24 cellular contexts compared by ENCODE assay signal in genomic region chr3:53152316-53152715, GRCh38. TPM values are rescaled to one million over a fixed set of nuclear protein-coding genes. Genes with fewer than 3 reads are reported as not detected.
DNase-seq lines count a peak whose midpoint lies in the region; ATAC-seq and TF ChIP-seq lines count a peak whose summit lies in the region.
"Had no signal": no experiment of that assay in that cellular context is flagged by ENCODE, and none has a peak within 500 bp of the region (broad histone marks: within the 10 kb centered on the region; RNA-seq: fewer than 3 reads in every experiment).

No MANE protein-coding gene starts in this region.

- TF ChIP-seq CTCF in C4-2B (conservative IDR thresholded peaks at IDR 0.05) (no peak), neural crest cell (conservative IDR thresholded peaks at IDR 0.05) (no peak)

- H3K36me3 ChIP-seq in naive thymus-derived CD4-positive, alpha-beta T cell (ENCODE audit: control insufficient read depth in 2 of 3, insufficient read depth in 3 of 3, low read length in 3 of 3), result no peaks in the 10 kb centered on the region
- H3K36me3 ChIP-seq: BLaER1, HAP-1 had no signal

- peak overlapping the region; percentile 94 for H3K27ac ChIP-seq in C4-2B
- H3K27ac ChIP-seq in naive thymus-derived CD4-positive, alpha-beta T cell (ENCODE audit: low read depth, low read length), result no peak overlapping the region
- H3K27ac ChIP-seq: BLaER1, GM23248 had no signal

- POLR2A ChIA-PET in naive thymus-derived CD4-positive, alpha-beta T cell (lab: Charles Lee), result no interaction called here

- no peak overlapping the region for H3K4me3 Mint-ChIP-seq in dendritic cell treated with granulocyte-macrophage colony-stimulating factor and Interleukin-4, amounts not matched to agents 40 ng/mL and 50 ng/mL, for 4 days
- H3K4me3 Mint-ChIP-seq in neural crest cell, result no peak overlapping the region
- no peak overlapping the region for H3K4me3 Mint-ChIP-seq in naive thymus-derived CD4-positive, alpha-beta T cell
- H3K4me3 Mint-ChIP-seq: CD4-positive, alpha-beta memory T cell had no signal

- H3K4me1 ChIP-seq in naive thymus-derived CD4-positive, alpha-beta T cell (ENCODE audit: control insufficient read depth in 2 of 2, insufficient read depth in 2 of 2, low read length in 2 of 2), result no peaks in the 10 kb centered on the region
- H3K4me1 ChIP-seq: BLaER1, Caco-2, HAP-1 had no signal

- no peaks in the 10 kb centered on the region for H3K36me3 Mint-ChIP-seq in dendritic cell treated with granulocyte-macrophage colony-stimulating factor and Interleukin-4, amounts not matched to agents 40 ng/mL and 50 ng/mL, for 4 days (ENCODE audit: low read depth)
- H3K36me3 Mint-ChIP-seq in neural crest cell (ENCODE audit: low read depth), result no peaks in the 10 kb centered on the region
- no peaks in the 10 kb centered on the region for H3K36me3 Mint-ChIP-seq in naive thymus-derived CD4-positive, alpha-beta T cell
- H3K36me3 Mint-ChIP-seq: CD4-positive, alpha-beta memory T cell had no signal

- intact Hi-C loops in dendritic cell treated with granulocyte-macrophage colony-stimulating factor and Interleukin-4, amounts not matched to agents 40 ng/mL and 50 ng/mL, for 4 days (cut with micrococcal nuclease), result no loop called here
- intact Hi-C loops in naive thymus-derived CD4-positive, alpha-beta T cell (cut with micrococcal nuclease), result no loop called here
- intact Hi-C loops in posterior vena cava (cut with DNase I), result no loop called here

- ATAC-seq in naive thymus-derived CD4-positive, alpha-beta T cell, result no peak
- ATAC-seq: GM12878, Panc1 had no signal

- no peaks in the 10 kb centered on the region for H3K27me3 ChIP-seq in naive thymus-derived CD4-positive, alpha-beta T cell (ENCODE audit: control insufficient read depth in 2 of 2, insufficient read depth in 2 of 2, low read length in 2 of 2)

- H3K4me3 ChIP-seq in naive thymus-derived CD4-positive, alpha-beta T cell (ENCODE audit: low read length), result no peak overlapping the region
- H3K4me3 ChIP-seq: BLaER1, GM12878, GM23248, HAP-1 had no signal

- H3K9me3 Mint-ChIP-seq in dendritic cell treated with granulocyte-macrophage colony-stimulating factor and Interleukin-4, amounts not matched to agents 40 ng/mL and 50 ng/mL, for 4 days, result no peaks in the 10 kb centered on the region
- H3K9me3 Mint-ChIP-seq in neural crest cell, result no peaks in the 10 kb centered on the region
- H3K9me3 Mint-ChIP-seq in naive thymus-derived CD4-positive, alpha-beta T cell, result no peaks in the 10 kb centered on the region
- H3K9me3 Mint-ChIP-seq: CD4-positive, alpha-beta memory T cell had no signal

- H3K4me1 Mint-ChIP-seq in dendritic cell treated with granulocyte-macrophage colony-stimulating factor and Interleukin-4, amounts not matched to agents 40 ng/mL and 50 ng/mL, for 4 days (ENCODE audit: low read depth), result peaks cover 89% of the 10 kb centered on the region
- no peaks in the 10 kb centered on the region for H3K4me1 Mint-ChIP-seq in neural crest cell
- H3K4me1 Mint-ChIP-seq in naive thymus-derived CD4-positive, alpha-beta T cell, result peaks cover 0 to 2% (median 0%) of the 10 kb centered on the region in 7 donors
- H3K4me1 Mint-ChIP-seq: CD4-positive, alpha-beta memory T cell had no signal

- H3K27me3 Mint-ChIP-seq in dendritic cell treated with granulocyte-macrophage colony-stimulating factor and Interleukin-4, amounts not matched to agents 40 ng/mL and 50 ng/mL, for 4 days, result peaks cover 40% of the 10 kb centered on the region
- peaks cover 6% of the 10 kb centered on the region for H3K27me3 Mint-ChIP-seq in neural crest cell (ENCODE audit: low read depth)
- peaks cover 13 to 31% (median 29%) of the 10 kb centered on the region in 5 donors for H3K27me3 Mint-ChIP-seq in naive thymus-derived CD4-positive, alpha-beta T cell

- H3K27ac Mint-ChIP-seq in dendritic cell treated with granulocyte-macrophage colony-stimulating factor and Interleukin-4, amounts not matched to agents 40 ng/mL and 50 ng/mL, for 4 days, result peak overlapping the region; percentile 14
- H3K27ac Mint-ChIP-seq in neural crest cell (ENCODE audit: unreplicated experiment), result peak overlapping the region; percentile 27
- H3K27ac Mint-ChIP-seq in naive thymus-derived CD4-positive, alpha-beta T cell, result no peak overlapping the region
- H3K27ac Mint-ChIP-seq: CD4-positive, alpha-beta memory T cell had no signal

- H3K9me3 ChIP-seq in naive thymus-derived CD4-positive, alpha-beta T cell (ENCODE audit: control insufficient read depth in 2 of 3, low read length in 3 of 3), result no peaks in the 10 kb centered on the region
- H3K9me3 ChIP-seq: BLaER1, Caco-2, HAP-1, SK-N-SH had no signal

- DNase-seq in MV-4-11 (lab: John Stamatoyannopoulos, UW), result peak; percentile 46
- no peak for DNase-seq in neural crest cell (ENCODE audit: low read depth, low spot score)
- DNase-seq in T-helper 2 cell, result no peak
- DNase-seq in naive thymus-derived CD4-positive, alpha-beta T cell, result no peak
- no peak for DNase-seq in posterior vena cava (ENCODE audit: low spot score)
- DNase-seq: ACHN; Caco-2; CD4-positive, alpha-beta memory T cell; DND-41; GM23248; IMR-90; Karpas-422; NCI-H1092; NCI-H1436; NCI-H187 treated with DMSO at 0.1 percent for 48 hours; NCI-H2107; SIG-M5; SK-N-SH had no signal

- CTCF ChIA-PET in naive thymus-derived CD4-positive, alpha-beta T cell (lab: Charles Lee), result no interaction called here

RNA-seq across cellular contexts. Expression of gene PRKCD, which starts 8.7 kb away (rescaled TPM):
- total RNA-seq in neural crest cell (10.8 and 11.9 TPM in 2 replicates), posterior vena cava (10 to 100 TPM; 34.1 to 36.3 TPM)
- total RNA-seq in naive thymus-derived CD4-positive, alpha-beta T cell, result 10 to 100 TPM; 10.2 to 72.8 (median 18.7) TPM
- polyA plus RNA-seq in naive thymus-derived CD4-positive, alpha-beta T cell, result 10 to 100 TPM in 1 of 2 donors, 1 to 10 TPM in 1; 7.7 to 17.5 TPM

RNA-seq across cellular contexts. Expression of gene RFT1, which starts 22.1 kb away (rescaled TPM):
- total RNA-seq in neural crest cell, result 26.3 and 32.4 TPM in 2 replicates
- 10 to 100 TPM; 16.0 to 32.0 (median 26.0) TPM for total RNA-seq in naive thymus-derived CD4-positive, alpha-beta T cell
- polyA plus RNA-seq in naive thymus-derived CD4-positive, alpha-beta T cell, result 10 to 100 TPM; 22.9 to 24.1 TPM
- 10 to 100 TPM; 13.6 to 15.7 TPM for total RNA-seq in posterior vena cava

Comparison
In these comparisons a context has a peak if more than half of its experiments do, and no peak if none do; other contexts are left out.
1. H3K27ac Mint-ChIP-seq: peak in dendritic cell treated with granulocyte-macrophage colony-stimulating factor and Interleukin-4, amounts not matched to agents 40 ng/mL and 50 ng/mL, for 4 days (single experiment) and neural crest cell (single experiment); none in naive thymus-derived CD4-positive, alpha-beta T cell (0 of 9).